In genomic region chr5:31757813-31758212, GRCh38 we compare ENCODE assay signal across 17 cellular contexts.
A peak's percentile ranks its signal among the peaks of the same experiment; 100 is the strongest.
DNase-seq lines count a peak whose midpoint lies in the region; ATAC-seq and TF ChIP-seq lines count a peak whose summit lies in the region.
"Had no signal": no experiment of that assay in that cellular context is flagged by ENCODE, and none has a peak within 500 bp of the region (broad histone marks: within the 10 kb centered on the region; RNA-seq: fewer than 3 reads in every experiment).

No MANE protein-coding gene starts in this region.

- H2BK12ac ChIP-seq in neuronal stem cell (ENCODE audit: low read length): no peak overlapping the region

- H3K9ac ChIP-seq in SK-N-SH (no peak overlapping the region), neuronal stem cell (ENCODE audit: low read depth, low read length, poor library complexity) (no peak overlapping the region)

- no peak for TF ChIP-seq CTCF in SK-N-SH (IDR thresholded peaks at IDR 0.05)
- TF ChIP-seq CTCF in foreskin fibroblast (IDR thresholded peaks at IDR 0.05; ENCODE audit: low read depth, low read length): no peak

- no peak overlapping the region for H2BK15ac ChIP-seq in neuronal stem cell (ENCODE audit: low read length)

- H3K4me2 ChIP-seq in SK-N-SH: no peak overlapping the region
- no peak overlapping the region for H3K4me2 ChIP-seq in neuronal stem cell (ENCODE audit: insufficient read depth, low read length, poor library complexity, severe bottlenecking)

- no peaks in the 10 kb centered on the region for H3K9me3 Mint-ChIP-seq in stimulated activated memory B cell treated with anti-CD40 and anti-IgM and Interleukin-4, amounts not matched to agents 10 μg/mL and 1 μg/mL and 100 μg/mL, for 72 hours
- H3K9me3 Mint-ChIP-seq: CD8-positive, alpha-beta T cell had no signal

- POLR2A ChIA-PET in SK-N-SH (lab: Yijun Ruan, JAX): interaction anchor here (1.0 kb wide), 1 partner anchor 56 kb away, joined by 3 read pairs; no protein-coding TSS in a partner anchor

- no peak overlapping the region for H4K8ac ChIP-seq in neuronal stem cell (ENCODE audit: low read depth, low read length)

- H3K9me3 ChIP-seq in SK-N-SH (no peaks in the 10 kb centered on the region), neuronal stem cell (replicated peaks in 1 of 2; ENCODE audit: control insufficient read depth in 2 of 2, insufficient read depth in 1 of 2, low read depth in 1 of 2, low read length in 2 of 2) (no peaks in the 10 kb centered on the region)

- H3F3A ChIP-seq in SK-N-SH (replicated peaks; ENCODE audit: insufficient read depth): no peaks in the 10 kb centered on the region

- WGBS in SK-N-SH (ENCODE audit: low lambda C conversion rate): 29% methylated on average over 8 of the region's 8 CpGs
- WGBS in neuronal stem cell (ENCODE audit: extremely low coverage in 2 of 2, insufficient read length in 2 of 2, insufficient replicate concordance in 1 of 2), 2 donors: no CpG with 5 or more reads among the region's 8 CpGs

- H2BK120ac ChIP-seq in neuronal stem cell (ENCODE audit: low read depth, low read length): no peak overlapping the region

- H2AFZ ChIP-seq in SK-N-SH (ENCODE audit: low read depth) (no peak overlapping the region), neuronal stem cell (ENCODE audit: low read length) (no peak overlapping the region)

- TF ChIP-seq RAD21 in SK-N-SH (IDR thresholded peaks at IDR 0.05; ENCODE audit: low read length): peak; percentile 40

- DNase-seq in EH (ENCODE audit: low read depth) (peak; percentile 9), SK-N-SH (peak; percentile 85), foreskin fibroblast (peak; percentile 9 to 47), neuronal stem cell (ENCODE audit: low spot score) (no peak)
- no peak for DNase-seq in stimulated activated CD4-positive, alpha-beta T cell treated with anti-CD3 and anti-CD28 coated beads, Interleukin-2, amount 100 ng/mL, for 48 hours
- DNase-seq: CD8-positive, alpha-beta T cell; DND-41; GF-D8; GOT3; NCI-H1436; NCI-H2081; NCI-H524; NK-92 treated with Interleukin-12 subunit alpha and Interleukin-12 subunit beta, amount 100 ng/mL, for 24 hours; OCI-M1 had no signal

- no peak overlapping the region for H3K4ac ChIP-seq in neuronal stem cell (ENCODE audit: low read length)

- peak overlapping the region in 1 of 2 experiments; percentile 96; a peak in 2 of 4 replicates for H3K27ac ChIP-seq in SK-N-SH (ENCODE audit: low read depth in 2 of 2, low read length in 1 of 2)
- H3K27ac ChIP-seq in neuronal stem cell (replicated peaks; ENCODE audit: low read length): peak overlapping the region; percentile 61

- no peak overlapping the region for H3K18ac ChIP-seq in neuronal stem cell (ENCODE audit: low read length)

- H2BK5ac ChIP-seq in neuronal stem cell (ENCODE audit: low read length): peak overlapping the region; percentile 22

- peak in 1 of 2 experiments; percentile 80; a peak in 2 of 4 replicates for TF ChIP-seq EP300 in SK-N-SH (IDR thresholded peaks at IDR 0.05; ENCODE audit: borderline replicate concordance in 1 of 2, low read depth in 1 of 2, low read length in 1 of 2)

- no peak overlapping the region for H3K4me3 Mint-ChIP-seq in stimulated activated memory B cell treated with anti-CD40 and anti-IgM and Interleukin-4, amounts not matched to agents 10 μg/mL and 1 μg/mL and 100 μg/mL, for 72 hours
- H3K4me3 Mint-ChIP-seq: CD8-positive, alpha-beta T cell had no signal

- H4K91ac ChIP-seq in neuronal stem cell (ENCODE audit: low read depth, low read length, poor library complexity): no peak overlapping the region

- no peaks in the 10 kb centered on the region for H3K9me2 ChIP-seq in SK-N-SH

- H3K36me3 Mint-ChIP-seq in stimulated activated memory B cell treated with anti-CD40 and anti-IgM and Interleukin-4, amounts not matched to agents 10 μg/mL and 1 μg/mL and 100 μg/mL, for 72 hours: no peaks in the 10 kb centered on the region
- H3K36me3 Mint-ChIP-seq: CD8-positive, alpha-beta T cell had no signal

- ATAC-seq in HG03520 (IDR thresholded peaks at IDR 0.05; ENCODE audit: unreplicated experiment): no peak
- no peak for ATAC-seq in stimulated activated memory B cell treated with anti-CD40 and anti-IgM and Interleukin-4, amounts not matched to agents 10 μg/mL and 1 μg/mL and 100 μg/mL, for 72 hours
- ATAC-seq: CD8-positive, alpha-beta T cell; K562 had no signal

- H2AK5ac ChIP-seq in neuronal stem cell (ENCODE audit: low read depth, low read length): no peak overlapping the region

- H3K27me3 ChIP-seq in SK-N-SH (ENCODE audit: insufficient read depth) (no peaks in the 10 kb centered on the region), neuronal stem cell (ENCODE audit: control insufficient read depth in 3 of 3, insufficient read depth in 3 of 3, low read depth in 1 of 3, low read length in 3 of 3) (no peaks in the 10 kb centered on the region)

- no peaks in the 10 kb centered on the region for H3K79me2 ChIP-seq in SK-N-SH (ENCODE audit: insufficient read depth)

- no peak overlapping the region for H3K23ac ChIP-seq in neuronal stem cell (ENCODE audit: low read depth, low read length, poor library complexity)

- H3K36me3 ChIP-seq in SK-N-SH (replicated peaks in 1 of 2; ENCODE audit: control insufficient read depth in 1 of 2, insufficient read depth in 2 of 2, low read length in 1 of 2) (no peaks in the 10 kb centered on the region), neuronal stem cell (replicated peaks in 1 of 2; ENCODE audit: control insufficient read depth in 2 of 2, insufficient read depth in 2 of 2, low read length in 2 of 2) (no peaks in the 10 kb centered on the region)

- H4K20me1 ChIP-seq in SK-N-SH (ENCODE audit: insufficient read depth): no peaks in the 10 kb centered on the region

- no peaks in the 10 kb centered on the region for H3K79me1 ChIP-seq in neuronal stem cell (ENCODE audit: low read depth, low read length)

- H3K14ac ChIP-seq in neuronal stem cell (ENCODE audit: low read length): no peak overlapping the region

- no peak overlapping the region for H3K4me3 ChIP-seq in SK-N-SH (ENCODE audit: low read depth in 2 of 2, low read length in 1 of 2)
- H3K4me3 ChIP-seq in foreskin fibroblast (ENCODE audit: low read depth in 1 of 2, low read length in 2 of 2): no peak overlapping the region
- H3K4me3 ChIP-seq in neuronal stem cell (ENCODE audit: low read length in 2 of 2): no peak overlapping the region
- H3K4me3 ChIP-seq: K562 had no signal

- no peaks in the 10 kb centered on the region for H3K4me1 Mint-ChIP-seq in stimulated activated memory B cell treated with anti-CD40 and anti-IgM and Interleukin-4, amounts not matched to agents 10 μg/mL and 1 μg/mL and 100 μg/mL, for 72 hours

- H3K4me1 ChIP-seq in SK-N-SH (ENCODE audit: control insufficient read depth in 1 of 2, insufficient read depth in 2 of 2, low read depth in 1 of 2, low read length in 1 of 2): peaks cover 0 to 46% of the 10 kb centered on the region in 2 experiments; a peak in 1 of 4 replicates
- peaks cover 0 to 19% of the 10 kb centered on the region in 2 donors for H3K4me1 ChIP-seq in neuronal stem cell (ENCODE audit: control insufficient read depth in 2 of 2, insufficient read depth in 1 of 2, low read depth in 1 of 2, low read length in 2 of 2)

- H3K27me3 Mint-ChIP-seq in stimulated activated memory B cell treated with anti-CD40 and anti-IgM and Interleukin-4, amounts not matched to agents 10 μg/mL and 1 μg/mL and 100 μg/mL, for 72 hours: no peaks in the 10 kb centered on the region

- CTCF ChIA-PET in SK-N-SH (lab: Yijun Ruan, JAX): interaction anchor here (0.6 to 1.2 kb wide), 6 partner anchors 12 to 119 kb away, joined by 3 to 7 read pairs (median 3); partner anchors contain the start of gene PDZD2

- no peak overlapping the region for H3K27ac Mint-ChIP-seq in stimulated activated memory B cell treated with anti-CD40 and anti-IgM and Interleukin-4, amounts not matched to agents 10 μg/mL and 1 μg/mL and 100 μg/mL, for 72 hours
- H3K27ac Mint-ChIP-seq: CD8-positive, alpha-beta T cell had no signal

TF ChIP-seq in SK-N-SH, 30 proteins besides CTCF, POLR2A, EP300 and RAD21 (continues in another document):
- TF ChIP-seq TCF12 (IDR thresholded peaks at IDR 0.05) (peak; percentile 57), SIN3A (IDR thresholded peaks at IDR 0.05; ENCODE audit: borderline replicate concordance, low read depth, low read length) (no peak), RCOR1 (IDR thresholded peaks at IDR 0.05; ENCODE audit: low read length) (peak; percentile 91), NRF1 (IDR thresholded peaks at IDR 0.05; ENCODE audit: low read depth, low read length) (no peak), TAF1 (IDR thresholded peaks at IDR 0.05; ENCODE audit: borderline replicate concordance, low read depth, low read length) (no peak), POLR2AphosphoS5 (IDR thresholded peaks at IDR 0.05; ENCODE audit: low read depth, low read length) (no peak), GATA2 (CRISPR knock-in tag; IDR thresholded peaks at IDR 0.05) (no peak; the same call in 1 of the 2 replicates), FOXM1 (IDR thresholded peaks at IDR 0.05; ENCODE audit: low read depth) (no peak), USF1 (IDR thresholded peaks at IDR 0.05; ENCODE audit: borderline replicate concordance, low read depth) (no peak), MXI1 (IDR thresholded peaks at IDR 0.05; ENCODE audit: low read depth, low read length) (peak; percentile 73; the same call in 1 of the 2 replicates), ELF1 (IDR thresholded peaks at IDR 0.05) (no peak), RXRA (IDR thresholded peaks at IDR 0.05; ENCODE audit: borderline replicate concordance, low read depth) (no peak), SMC3 (IDR thresholded peaks at IDR 0.05; ENCODE audit: low read depth, low read length) (no peak; the same call in 1 of the 2 replicates), IRF3 (IDR thresholded peaks at IDR 0.05; ENCODE audit: low read depth, low read length) (no peak), FOXJ3 (CRISPR knock-in tag; IDR thresholded peaks at IDR 0.05) (no peak; the same call in 1 of the 2 replicates), TEAD4 (IDR thresholded peaks at IDR 0.05; ENCODE audit: borderline replicate concordance, insufficient read depth) (no peak)

Comparison
In these comparisons a context has a peak if more than half of its experiments do, and no peak if none do; other contexts are left out.
1. DNase-seq: peak in EH (single experiment), SK-N-SH (single experiment) and foreskin fibroblast (2 of 2); none in neuronal stem cell (single experiment) and stimulated activated CD4-positive, alpha-beta T cell treated with anti-CD3 and anti-CD28 coated beads, Interleukin-2, amount 100 ng/mL, for 48 hours (0 of 2).